Comparison of ENCODE assay signal across 8 cellular contexts in the genomic region with DNA sequence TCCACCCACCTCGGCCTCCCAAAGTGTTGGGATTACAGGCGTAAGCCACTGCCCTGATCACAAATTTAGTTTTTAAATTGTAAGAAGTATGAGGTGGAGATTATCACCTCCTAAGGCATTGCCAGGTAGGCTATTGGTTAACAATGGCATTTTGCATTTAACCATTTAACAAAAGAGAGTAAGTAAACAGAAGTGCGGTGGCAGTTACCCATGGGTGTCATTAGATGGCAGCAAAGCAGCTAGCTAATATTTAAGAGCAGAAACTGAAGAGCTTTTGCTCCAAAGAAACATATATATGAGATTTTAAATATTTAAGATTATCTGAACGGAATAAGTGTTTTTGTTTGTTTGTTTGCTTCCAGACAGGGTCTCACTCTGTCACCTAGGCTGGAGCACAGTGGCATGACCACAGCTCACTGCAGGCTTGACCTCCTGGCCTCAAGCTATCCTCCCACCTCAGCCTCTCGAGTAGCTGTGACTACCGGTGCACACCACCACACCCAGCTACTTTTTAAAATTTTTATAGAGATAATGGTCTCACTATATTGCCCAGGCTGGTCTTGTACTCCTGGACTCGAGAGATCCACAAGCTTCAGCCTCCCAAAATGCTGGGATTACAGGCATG.
A peak's percentile ranks its signal among the peaks of the same experiment; 100 is the strongest.
DNase-seq lines count a peak whose midpoint lies in the region; ATAC-seq and TF ChIP-seq lines count a peak whose summit lies in the region.

No MANE protein-coding gene starts in this region.

- H3K27me3 ChIP-seq in body of pancreas, result no peaks in the 10 kb centered on the region
- peaks cover 3 to 22% of the 10 kb centered on the region in 2 experiments for H3K27me3 ChIP-seq in mesenchymal stem cell (ENCODE audit: control insufficient read depth in 1 of 2, insufficient read depth in 1 of 2, low read length in 2 of 2)
- H3K27me3 ChIP-seq in CD4-positive, alpha-beta T cell (ENCODE audit: control insufficient read depth, insufficient read depth, low read length), result no peaks in the 10 kb centered on the region

- H4K91ac ChIP-seq in mesenchymal stem cell (ENCODE audit: low read length), result no peak overlapping the region

- peak in 6 of 7 experiments; percentile 43 to 67 (median 54) for TF ChIP-seq CTCF in body of pancreas (IDR thresholded peaks at IDR 0.05)
- TF ChIP-seq CTCF in CD4-positive, alpha-beta T cell (IDR thresholded peaks at IDR 0.05), result no peak

- H3K9me3 ChIP-seq in body of pancreas, result no peaks in the 10 kb centered on the region
- no peaks in the 10 kb centered on the region for H3K9me3 ChIP-seq in mesenchymal stem cell (ENCODE audit: control insufficient read depth, low read length)
- no peaks in the 10 kb centered on the region for H3K9me3 ChIP-seq in CD4-positive, alpha-beta T cell (ENCODE audit: control insufficient read depth, low read length)

- H3K27ac ChIP-seq in body of pancreas (no peak overlapping the region), mesenchymal stem cell (ENCODE audit: low read length, poor library complexity, severe bottlenecking) (no peak overlapping the region)
- no peak overlapping the region for H3K27ac ChIP-seq in CD4-positive, alpha-beta T cell (ENCODE audit: low read depth, low read length)

- DNase-seq in SIG-M5 treated with dmso at 0.1 percent for 504 hours (lab: John Stamatoyannopoulos, UW; ENCODE audit: unreplicated experiment) (peak; percentile 57), SIG-M5 (lab: John Stamatoyannopoulos, UW) (no peak), NCI-H2171 (lab: John Stamatoyannopoulos, UW) (peak; percentile 31), body of pancreas (peak in 2 of 4 donors; percentile 19 to 21), mesenchymal stem cell (peak; percentile 26)
- no peak for DNase-seq in NK-92 treated with Interleukin-12 subunit alpha and Interleukin-12 subunit beta, amount 100 ng/mL, for 24 hours (lab: John Stamatoyannopoulos, UW)
- no peak for DNase-seq in CD4-positive, alpha-beta T cell

- intact Hi-C loops in body of pancreas (cut with DNase I), result no loop called here
- intact Hi-C loops in CD4-positive, alpha-beta T cell (cut with DNase I, micrococcal nuclease), result loop anchor here in 1 of 2 experiments (10.0 kb wide), 1 partner anchor 700 kb away; no protein-coding TSS in a partner anchor

- peaks cover 6% of the 10 kb centered on the region for H3K4me1 ChIP-seq in body of pancreas
- H3K4me1 ChIP-seq in mesenchymal stem cell (ENCODE audit: control insufficient read depth, insufficient read depth, low read depth, low read length), result no peaks in the 10 kb centered on the region

- H3K23ac ChIP-seq in mesenchymal stem cell (ENCODE audit: low read length in 2 of 2), result no peak overlapping the region

- no peak overlapping the region for H3K27ac Mint-ChIP-seq in CD4-positive, alpha-beta T cell

- H2AK5ac ChIP-seq in mesenchymal stem cell (ENCODE audit: low read length, severe bottlenecking), result no peak overlapping the region

- H3K36me3 ChIP-seq in body of pancreas (replicated peaks in 1 of 2; ENCODE audit: insufficient read depth in 1 of 2, low read depth in 2 of 2), result no peaks in the 10 kb centered on the region
- H3K36me3 ChIP-seq in mesenchymal stem cell (ENCODE audit: control insufficient read depth in 1 of 2, insufficient read depth in 2 of 2, low read depth in 1 of 2, low read length in 2 of 2), result no peaks in the 10 kb centered on the region

- CTCF ChIA-PET in CD4-positive, alpha-beta T cell (lab: Charles Lee), result no interaction called here

- H4K8ac ChIP-seq in mesenchymal stem cell (ENCODE audit: low read length), result no peak overlapping the region

- WGBS in body of pancreas, 2 donors, result 48 to 49% methylated on average over 7 of the region's 7 CpGs
- WGBS in mesenchymal stem cell, result 93% methylated on average over 5 of the region's 7 CpGs

- H3K9me3 Mint-ChIP-seq in CD4-positive, alpha-beta T cell, result no peaks in the 10 kb centered on the region

- H3K18ac ChIP-seq in mesenchymal stem cell (ENCODE audit: low read depth in 1 of 2, low read length in 2 of 2), result no peak overlapping the region

- no peak for TF ChIP-seq POLR2A in body of pancreas (IDR thresholded peaks at IDR 0.05)

- no peak overlapping the region for H2BK15ac ChIP-seq in mesenchymal stem cell (ENCODE audit: low read depth, poor library complexity, severe bottlenecking)

- no peak overlapping the region for H3K4me3 Mint-ChIP-seq in CD4-positive, alpha-beta T cell

- peaks cover 22% of the 10 kb centered on the region for H3K27me3 Mint-ChIP-seq in CD4-positive, alpha-beta T cell

- H2BK12ac ChIP-seq in mesenchymal stem cell (ENCODE audit: low read length in 2 of 2), result no peak overlapping the region

- no peak overlapping the region for H3K14ac ChIP-seq in mesenchymal stem cell (ENCODE audit: low read length in 2 of 2)

- POLR2A ChIA-PET in CD4-positive, alpha-beta T cell (lab: Charles Lee), result no interaction called here

- no peak overlapping the region for H2BK120ac ChIP-seq in mesenchymal stem cell (ENCODE audit: low read depth, low read length)

- no peaks in the 10 kb centered on the region for H3K36me3 Mint-ChIP-seq in CD4-positive, alpha-beta T cell (ENCODE audit: low read depth)

- peak; percentile 55 for ATAC-seq in HG02571 (IDR thresholded peaks at IDR 0.05; ENCODE audit: unreplicated experiment)
- ATAC-seq in body of pancreas, result no peak
- ATAC-seq in CD4-positive, alpha-beta T cell (ENCODE audit: poor library complexity), result no peak

- no peak overlapping the region for H3K4ac ChIP-seq in mesenchymal stem cell (ENCODE audit: low read depth in 1 of 2, low read length in 2 of 2)

- H3K4me1 Mint-ChIP-seq in CD4-positive, alpha-beta T cell (ENCODE audit: low read depth), result peaks cover 7% of the 10 kb centered on the region

- H3K4me2 ChIP-seq in mesenchymal stem cell (ENCODE audit: low read length, poor library complexity, severe bottlenecking), result no peak overlapping the region

- H2AFZ ChIP-seq in mesenchymal stem cell (ENCODE audit: low read depth, low read length), result no peak overlapping the region

- no peak overlapping the region for H3K4me3 ChIP-seq in body of pancreas
- no peak overlapping the region for H3K4me3 ChIP-seq in mesenchymal stem cell (ENCODE audit: insufficient read depth in 1 of 2, low read depth in 1 of 2, low read length in 2 of 2)

- no peak overlapping the region for H2BK5ac ChIP-seq in mesenchymal stem cell (ENCODE audit: low read depth, low read length, poor library complexity, severe bottlenecking)

- H3K9ac ChIP-seq in mesenchymal stem cell (ENCODE audit: low read length), result no peak overlapping the region

- no peaks in the 10 kb centered on the region for H3K79me1 ChIP-seq in mesenchymal stem cell (replicated peaks; ENCODE audit: low read length, poor library complexity, severe bottlenecking)

Comparison
In these comparisons a context has a peak if more than half of its experiments do, and no peak if none do; other contexts are left out.
1. DNase-seq: peak in SIG-M5 treated with dmso at 0.1 percent for 504 hours (single experiment), NCI-H2171 (single experiment) and mesenchymal stem cell (single experiment); none in SIG-M5 (single experiment), NK-92 treated with Interleukin-12 subunit alpha and Interleukin-12 subunit beta, amount 100 ng/mL, for 24 hours (single experiment) and CD4-positive, alpha-beta T cell (0 of 10).